Comparison of ENCODE assay signal across 27 cellular contexts in the genomic region with DNA sequence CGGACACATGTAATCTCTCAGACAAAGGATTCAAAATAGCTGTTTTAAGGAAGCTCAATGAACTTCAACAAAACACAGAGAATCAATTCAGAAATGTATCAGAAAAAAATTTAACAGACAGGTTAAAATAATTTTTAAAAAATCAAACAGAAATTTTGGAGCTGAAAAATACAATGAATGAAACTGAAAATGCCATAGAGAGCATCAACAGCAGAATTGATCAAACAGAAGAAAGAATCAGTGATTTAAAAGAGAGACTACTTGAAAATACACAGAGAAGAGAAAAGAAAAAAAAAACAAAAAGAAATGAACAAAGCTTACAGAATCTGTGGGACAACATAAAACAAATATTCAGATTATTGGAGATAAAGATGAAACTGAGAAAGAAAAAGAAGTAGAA.
"Had no signal": no experiment of that assay in that cellular context is flagged by ENCODE, and none has a peak within 500 bp of the region (broad histone marks: within the 10 kb centered on the region; RNA-seq: fewer than 3 reads in every experiment).

No MANE protein-coding gene starts in this region.

- H3K36me3 ChIP-seq: colonic mucosa, esophagus muscularis mucosa, esophagus squamous epithelium, gastrocnemius medialis, gastroesophageal sphincter, heart left ventricle, heart right ventricle had no signal

- H3K27ac ChIP-seq: colonic mucosa, coronary artery, dorsolateral prefrontal cortex, epithelial cell of prostate, esophagus muscularis mucosa, esophagus squamous epithelium, foreskin keratinocyte, gastrocnemius medialis, gastroesophageal sphincter, heart left ventricle, heart right ventricle had no signal

- DNase-seq: colonic mucosa; cortex of kidney; dermis blood vessel endothelial cell; dorsolateral prefrontal cortex; effector CD4-positive, alpha-beta T cell; effector CD8-positive, alpha-beta T cell; effector memory CD4-positive, alpha-beta T cell; effector memory CD8-positive, alpha-beta T cell; endodermal cell; erythroblast; esophagus squamous epithelium; foreskin keratinocyte; foreskin melanocyte; gastrocnemius medialis; glutamatergic neuron; head of caudate nucleus; heart left ventricle; heart right ventricle had no signal

- ATAC-seq: effector memory CD8-positive, alpha-beta T cell; esophagus mucosa; foreskin keratinocyte; gastrocnemius medialis; gastroesophageal sphincter; heart left ventricle; heart right ventricle had no signal

- H3K27me3 ChIP-seq: colonic mucosa, dorsolateral prefrontal cortex, esophagus muscularis mucosa, esophagus squamous epithelium, foreskin keratinocyte, gastrocnemius medialis, gastroesophageal sphincter, heart left ventricle, heart right ventricle had no signal

- H3K4me1 ChIP-seq: colonic mucosa, esophagus muscularis mucosa, esophagus squamous epithelium, foreskin keratinocyte, gastrocnemius medialis, gastroesophageal sphincter, heart left ventricle, heart right ventricle had no signal

- H3K4me3 ChIP-seq: colonic mucosa, coronary artery, dorsolateral prefrontal cortex, esophagus muscularis mucosa, esophagus squamous epithelium, gastrocnemius medialis, gastroesophageal sphincter, heart left ventricle, heart right ventricle had no signal

- H3K9me3 ChIP-seq: colonic mucosa, gastrocnemius medialis had no signal

- FAIRE-seq: colon, endometrium, endothelial cell of umbilical vein, frontal cortex had no signal
